ENCODE assay signal across 25 cellular contexts in the genomic region with DNA sequence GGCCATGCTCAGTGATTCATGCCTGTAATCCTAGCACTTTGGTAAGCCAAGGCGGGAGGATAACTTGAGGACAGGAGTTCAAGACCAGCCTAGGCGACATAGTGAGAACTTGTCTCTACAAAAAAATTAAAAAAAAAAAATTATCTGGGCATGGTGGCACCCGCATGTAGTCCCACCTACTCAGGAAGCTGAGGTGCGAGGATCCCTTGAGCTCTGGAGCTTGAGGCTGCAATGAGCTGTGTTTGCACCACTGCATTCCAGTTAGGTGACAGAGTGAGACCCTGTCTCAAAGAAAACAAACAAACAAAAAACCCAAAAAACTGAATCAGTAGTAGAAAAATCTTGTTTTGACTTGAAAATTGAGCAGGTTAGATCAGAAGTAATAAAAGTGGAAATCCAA.
DNase-seq lines count a peak whose midpoint lies in the region; ATAC-seq and TF ChIP-seq lines count a peak whose summit lies in the region.
"Had no signal": no experiment of that assay in that cellular context is flagged by ENCODE, and none has a peak within 500 bp of the region (broad histone marks: within the 10 kb centered on the region; RNA-seq: fewer than 3 reads in every experiment).

No MANE protein-coding gene starts in this region.

- peaks cover 20 to 100% (median 96%) of the 10 kb centered on the region in 9 donors for H3K4me1 ChIP-seq in heart right ventricle
- H3K4me1 ChIP-seq: Caco-2 had no signal

- H3K36me3 ChIP-seq in heart right ventricle (no peaks in the 10 kb centered on the region), brain microvascular endothelial cell (replicated peaks) (peaks cover 15% of the 10 kb centered on the region)
- H3K36me3 ChIP-seq: BE2C, gastrocnemius medialis, HAP-1, spleen, stomach had no signal

- peak overlapping the region; percentile 2 for H3K4me3 Mint-ChIP-seq in neural crest cell
- H3K4me3 Mint-ChIP-seq in effector memory CD8-positive, alpha-beta T cell, result no peak overlapping the region
- H3K4me3 Mint-ChIP-seq: activated CD4-positive, alpha-beta T cell treated with anti-CD3 and anti-CD28 coated beads for 36 hours; activated naive CD8-positive, alpha-beta T cell treated with anti-CD3 and anti-CD28 coated beads for 36 hours; natural killer cell treated with Interleukin-12 subunit alpha and Interleukin-12 subunit beta and Interleukin-15 and Interleukin-18, amount 100 ng/mL, for 72 hours had no signal

- H3K4me3 ChIP-seq in heart right ventricle, result no peak overlapping the region
- no peak overlapping the region for H3K4me3 ChIP-seq in brain microvascular endothelial cell (ENCODE audit: low read depth, low read length)
- H3K4me3 ChIP-seq: gastrocnemius medialis, HAP-1, MG63, spleen, stomach had no signal

- in situ Hi-C loops in brain microvascular endothelial cell (cut with HindIII; ENCODE audit: low pct_ligation_motif_present, low sequenced_read_pairs), result no loop called here

- DNase-seq in heart right ventricle (no peak), left ventricle myocardium superior (no peak), brain microvascular endothelial cell (no peak), neural crest cell (ENCODE audit: low read depth, low spot score) (no peak), NCI-H1417 treated with DMSO at 0.1 percent for 48 hours (lab: John Stamatoyannopoulos, UW) (no peak)
- DNase-seq in effector memory CD8-positive, alpha-beta T cell, result no peak
- no peak for DNase-seq in activated naive CD4-positive, alpha-beta T cell (lab: John Stamatoyannopoulos, UW)
- DNase-seq: activated CD4-positive, alpha-beta T cell treated with anti-CD3 and anti-CD28 coated beads for 36 hours; activated naive CD8-positive, alpha-beta T cell treated with anti-CD3 and anti-CD28 coated beads for 36 hours; BE2C; Caco-2; gastrocnemius medialis; kidney glomerular epithelial cell; MG63; midbrain; NCI-H1436; NCI-H69; spleen; stimulated activated CD4-positive, alpha-beta T cell treated with anti-CD3 and anti-CD28 coated beads, Interleukin-4, amount 100 ng/mL, for 4 hours; stomach; SW 1271 had no signal

- H3K27ac Mint-ChIP-seq in neural crest cell (ENCODE audit: unreplicated experiment), result no peak overlapping the region
- no peak overlapping the region for H3K27ac Mint-ChIP-seq in effector memory CD8-positive, alpha-beta T cell
- H3K27ac Mint-ChIP-seq: activated CD4-positive, alpha-beta T cell treated with anti-CD3 and anti-CD28 coated beads for 36 hours; activated naive CD8-positive, alpha-beta T cell treated with anti-CD3 and anti-CD28 coated beads for 36 hours; natural killer cell treated with Interleukin-12 subunit alpha and Interleukin-12 subunit beta and Interleukin-15 and Interleukin-18, amount 100 ng/mL, for 72 hours had no signal

- ATAC-seq in heart right ventricle, result no peak
- ATAC-seq in left ventricle myocardium superior, result no peak
- ATAC-seq in HG02623 (IDR thresholded peaks at IDR 0.05; ENCODE audit: unreplicated experiment), result no peak
- no peak for ATAC-seq in effector memory CD8-positive, alpha-beta T cell (replicated peaks)
- ATAC-seq: activated CD4-positive, alpha-beta T cell treated with anti-CD3 and anti-CD28 coated beads for 36 hours; esophagus mucosa; gastrocnemius medialis; natural killer cell treated with Interleukin-12 subunit alpha and Interleukin-12 subunit beta and Interleukin-15 and Interleukin-18, amount 100 ng/mL, for 72 hours had no signal

- no peaks in the 10 kb centered on the region for H3K27me3 Mint-ChIP-seq in neural crest cell (ENCODE audit: low read depth)
- H3K27me3 Mint-ChIP-seq in effector memory CD8-positive, alpha-beta T cell, result peaks cover 8 to 32% of the 10 kb centered on the region in 2 donors
- H3K27me3 Mint-ChIP-seq: activated CD4-positive, alpha-beta T cell treated with anti-CD3 and anti-CD28 coated beads for 36 hours had no signal

- peaks cover 74% of the 10 kb centered on the region for H3K4me1 Mint-ChIP-seq in neural crest cell
- H3K4me1 Mint-ChIP-seq in effector memory CD8-positive, alpha-beta T cell (ENCODE audit: low read depth in 2 of 2), result no peaks in the 10 kb centered on the region

- no peaks in the 10 kb centered on the region for H3K9me3 Mint-ChIP-seq in neural crest cell
- no peaks in the 10 kb centered on the region for H3K9me3 Mint-ChIP-seq in effector memory CD8-positive, alpha-beta T cell
- H3K9me3 Mint-ChIP-seq: activated naive CD8-positive, alpha-beta T cell treated with anti-CD3 and anti-CD28 coated beads for 36 hours; natural killer cell treated with Interleukin-12 subunit alpha and Interleukin-12 subunit beta and Interleukin-15 and Interleukin-18, amount 100 ng/mL, for 72 hours had no signal

- H3K27me3 ChIP-seq in heart right ventricle (no peaks in the 10 kb centered on the region), brain microvascular endothelial cell (replicated peaks) (no peaks in the 10 kb centered on the region)
- H3K27me3 ChIP-seq: BE2C, gastrocnemius medialis, MG63, spleen, stomach had no signal

- 89 to 94% methylated on average over 4 of the region's 4 CpGs for WGBS in heart right ventricle, 2 donors

- H3K27ac ChIP-seq in heart right ventricle (peak overlapping the region in 7 of 10 donors; percentile 4 to 70 (median 48)), brain microvascular endothelial cell (peak overlapping the region; percentile 77)
- H3K27ac ChIP-seq: spleen had no signal

- intact Hi-C loops in heart right ventricle (cut with DNase I), result no loop called here
- intact Hi-C loops in left ventricle myocardium superior (cut with micrococcal nuclease), result no loop called here

- peaks cover 3% of the 10 kb centered on the region for H3K36me3 Mint-ChIP-seq in neural crest cell (ENCODE audit: low read depth)
- no peaks in the 10 kb centered on the region for H3K36me3 Mint-ChIP-seq in effector memory CD8-positive, alpha-beta T cell (ENCODE audit: insufficient read depth)
- H3K36me3 Mint-ChIP-seq: activated naive CD8-positive, alpha-beta T cell treated with anti-CD3 and anti-CD28 coated beads for 36 hours; natural killer cell treated with Interleukin-12 subunit alpha and Interleukin-12 subunit beta and Interleukin-15 and Interleukin-18, amount 100 ng/mL, for 72 hours had no signal

- no peaks in the 10 kb centered on the region for H3K9me3 ChIP-seq in heart right ventricle
- H3K9me3 ChIP-seq: BE2C, Caco-2, gastrocnemius medialis, HAP-1, MG63, spleen, stomach had no signal

- TF ChIP-seq CTCF in heart right ventricle (IDR thresholded peaks at IDR 0.05) (no peak), brain microvascular endothelial cell (IDR thresholded peaks at IDR 0.05; ENCODE audit: low read depth, low read length, missing control alignments) (no peak), neural crest cell (conservative IDR thresholded peaks at IDR 0.05) (no peak)
